ENCODE assay signal across 27 cellular contexts in the genomic region with DNA sequence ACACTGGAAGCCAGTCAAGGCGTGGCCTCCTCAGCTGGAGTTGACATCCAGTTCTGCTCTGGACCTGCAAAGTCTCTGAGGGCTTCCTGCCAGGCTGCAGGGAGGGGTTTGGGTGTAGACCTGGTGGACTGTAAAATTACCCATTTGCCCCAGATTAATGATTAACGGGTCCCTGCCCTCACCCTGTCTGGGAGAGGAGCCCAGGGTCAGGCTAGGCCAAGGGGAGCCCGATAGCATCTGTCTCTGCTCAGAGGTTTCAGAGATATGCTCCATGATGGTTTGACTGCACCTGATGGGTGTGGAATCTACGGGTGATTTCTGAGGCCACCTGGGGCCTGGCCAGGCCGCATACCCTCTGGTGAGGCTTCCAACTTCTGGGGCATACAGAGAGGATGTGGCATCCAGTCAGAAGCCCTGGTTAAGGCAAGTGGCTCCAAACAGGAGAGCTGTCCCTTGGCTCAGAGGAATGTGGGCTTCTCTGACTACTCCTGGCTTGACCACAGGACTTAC. TPM values are rescaled to one million over a fixed set of nuclear protein-coding genes. Genes with fewer than 3 reads are reported as not detected.
DNase-seq lines count a peak whose midpoint lies in the region; ATAC-seq, FAIRE-seq and TF ChIP-seq lines count a peak whose summit lies in the region.
"Had no signal": no experiment of that assay in that cellular context is flagged by ENCODE, and none has a peak within 500 bp of the region (broad histone marks: within the 10 kb centered on the region; RNA-seq: fewer than 3 reads in every experiment).

No MANE protein-coding gene starts in this region.

- ATAC-seq in GM18861 (IDR thresholded peaks at IDR 0.05; ENCODE audit: unreplicated experiment), result peak; percentile 54
- ATAC-seq in HepG2, result peak; percentile 97
- no peak for ATAC-seq in GM21529 (IDR thresholded peaks at IDR 0.05; ENCODE audit: unreplicated experiment)
- no peak for ATAC-seq in HG02798 (IDR thresholded peaks at IDR 0.05; ENCODE audit: poor library complexity, unreplicated experiment)
- ATAC-seq: psoas muscle, Right ventricle myocardium inferior, WTC11 had no signal

- no TSS peak for BruUV-seq in HepG2 (replicated peaks; lab: Mats Ljungman, UMichigan)

- TF ChIP-seq EP300 in HepG2 (IDR thresholded peaks at IDR 0.05; ENCODE audit: low read depth in 2 of 2, low read length in 2 of 2), result no peak
- no peak for TF ChIP-seq EP300 in HepG2 (CRISPR knock-in tag; IDR thresholded peaks at IDR 0.05; ENCODE audit: borderline replicate concordance)

- peaks cover 5 to 52% of the 10 kb centered on the region in 2 experiments for H3K27me3 ChIP-seq in HepG2 (ENCODE audit: control insufficient read depth in 1 of 2, insufficient read depth in 2 of 2, low read length in 2 of 2)
- H3K27me3 ChIP-seq in small intestine (ENCODE audit: control insufficient read depth in 2 of 2, insufficient read depth in 2 of 2, low read length in 2 of 2), result peaks cover 0 to under 1% of the 10 kb centered on the region in 2 donors

- POLR2A ChIA-PET in HepG2 (lab: Yijun Ruan, JAX), result no interaction called here

- in situ Hi-C loops in HepG2 (cut with HindIII; ENCODE audit: extremely low pct_ligation_motif_present, low pct_unique_long_range_greater_than_20kb), result no loop called here

- peaks cover 45% of the 10 kb centered on the region for H3K4me1 ChIP-seq in HepG2 (ENCODE audit: insufficient read depth, low read length)
- H3K4me1 ChIP-seq in small intestine (ENCODE audit: control insufficient read depth in 2 of 2, insufficient read depth in 1 of 2, low read depth in 1 of 2, low read length in 1 of 2), result peaks cover 0 to 3% of the 10 kb centered on the region in 2 donors
- H3K4me1 ChIP-seq: psoas muscle had no signal

- peak; percentile 100 for FAIRE-seq in HepG2 (lab: Jason Lieb, UNC)
- FAIRE-seq in small intestine (lab: Jason Lieb, UNC), result no peak
- FAIRE-seq: keratinocyte had no signal

- intact Hi-C loops in HepG2 (cut with micrococcal nuclease; ENCODE audit: unreplicated experiment), result no loop called here

- H3K4me3 ChIP-seq in HepG2 (replicated peaks in 1 of 3; ENCODE audit: insufficient read depth in 1 of 3, low read depth in 2 of 3, low read length in 3 of 3) (no peak overlapping the region; a peak in 1 of 6 replicates), small intestine (ENCODE audit: low read depth in 1 of 2, low read length in 2 of 2) (no peak overlapping the region)
- H3K4me3 ChIP-seq: psoas muscle, thoracic aorta, uterus had no signal

- H3K27ac ChIP-seq in HepG2 (ENCODE audit: extremely low read length, insufficient read depth, low read length), result no peak overlapping the region
- no peak overlapping the region for H3K27ac ChIP-seq in small intestine (ENCODE audit: low read depth in 1 of 2, low read length in 1 of 2)
- H3K27ac ChIP-seq: psoas muscle, thoracic aorta, uterus had no signal

- H3K4me2 ChIP-seq in HepG2 (ENCODE audit: low read depth, low read length), result peak overlapping the region; percentile 42; the same call in 1 of the 2 replicates

- no peaks in the 10 kb centered on the region for H3K36me3 ChIP-seq in HepG2 (replicated peaks in 1 of 2; ENCODE audit: control insufficient read depth in 1 of 2, insufficient read depth in 2 of 2, low read length in 2 of 2)
- no peaks in the 10 kb centered on the region for H3K36me3 ChIP-seq in small intestine (ENCODE audit: control insufficient read depth in 2 of 2, insufficient read depth in 2 of 2, low read length in 2 of 2)
- H3K36me3 ChIP-seq: thoracic aorta, uterus had no signal

- no peak for TF ChIP-seq POLR2A in HepG2 (IDR thresholded peaks at IDR 0.05; ENCODE audit: insufficient read depth in 1 of 2, low read depth in 2 of 2, low read length in 2 of 2)

- no peaks in the 10 kb centered on the region for H3K79me2 ChIP-seq in HepG2 (ENCODE audit: insufficient read depth, low read length)

- no peaks in the 10 kb centered on the region for H4K20me1 ChIP-seq in HepG2 (ENCODE audit: insufficient read depth, low read length)

- no peaks in the 10 kb centered on the region for H3K9me3 ChIP-seq in HepG2 (ENCODE audit: low read length)
- H3K9me3 ChIP-seq in small intestine (ENCODE audit: control insufficient read depth, low read depth), result no peaks in the 10 kb centered on the region
- H3K9me3 ChIP-seq: psoas muscle, thoracic aorta, uterus had no signal

- no peak for TF ChIP-seq CTCF in HepG2 (CRISPR knock-in tag; IDR thresholded peaks at IDR 0.05)

- CTCF ChIA-PET in HepG2 (lab: Yijun Ruan, JAX; ENCODE audit: low intra/inter-chr PET ratio, low total read pairs), result no interaction called here

- no peak overlapping the region for H3K9ac ChIP-seq in HepG2 (ENCODE audit: insufficient read depth, low read depth, low read length)

- DNase-seq in SW480 (ENCODE audit: low spot score) (peak; percentile 67), HepG2 (ENCODE audit: low spot score) (peak; percentile 92), small intestine (peak; percentile 93), Ammon's horn (ENCODE audit: low spot score) (no peak)
- DNase-seq: activated CD4-positive, alpha-beta T cell treated with anti-CD3 and anti-CD28 coated beads, Interleukin-2, amount 10 ng/mL, durations not matched to agents 7 days and 5 days; activated gamma-delta T cell; activated T-cell treated with anti-CD3 and anti-CD28 coated beads, Interleukin-2, amount 50 U/mL, for 24 hours; CD4-positive, alpha-beta memory T cell; DMS153; glutamatergic neuron; H9; naive B cell; NCI-H446 treated with DMSO at 0.1 percent for 48 hours; OCI-M1; psoas muscle; T1000; uterus had no signal

- H2AFZ ChIP-seq in HepG2 (ENCODE audit: low read length), result no peak overlapping the region

- no peak for TF ChIP-seq RAD21 in HepG2 (CRISPR knock-in tag; IDR thresholded peaks at IDR 0.05)

- WGBS in HepG2 (ENCODE audit: low lambda C conversion rate), result 0% methylated on average over 5 of the region's 5 CpGs
- 16 to 59% (median 33%) methylated on average over 5 of the region's 5 CpGs for whole genome bisulfite sequencing in small intestine, 3 donors

RNA-seq across cellular contexts. Expression of gene PPY, which starts 11.2 kb away (rescaled TPM):
- not detected in 2 replicates for total RNA-seq in HepG2 (2016; rRNA removed; fragmentation: Illumina TruSeq; extraction: Trizol)
- total RNA-seq in HepG2 (2016; cell fraction: cytosol; rRNA removed; fragmentation: Illumina TruSeq; extraction: Trizol; ENCODE audit: low read depth), result not detected in 2 replicates
- not detected in 2 replicates for total RNA-seq in HepG2 (2016; cell fraction: insoluble cytoplasmic fraction; rRNA removed; fragmentation: Illumina TruSeq; extraction: Trizol)
- total RNA-seq in HepG2 (2016; cell fraction: membrane; rRNA removed; fragmentation: Illumina TruSeq; extraction: Trizol), result not detected in 2 replicates
- not detected in 2 replicates for total RNA-seq in HepG2 (2016; cell fraction: nucleus; rRNA removed; fragmentation: Illumina TruSeq; extraction: Trizol)
- not detected in 2 replicates for polyA plus RNA-seq in HepG2 (2011; rRNA removed)
- 0.21 TPM in 1 of 2 replicates, not detected in the other for polyA plus RNA-seq in HepG2 (2011; cell fraction: cytosol; rRNA removed)
- polyA plus RNA-seq in HepG2 (2011; cell fraction: nucleus; rRNA removed), result not detected in 2 replicates
- polyA plus RNA-seq in HepG2 (2012), result not detected in 2 replicates
- polyA plus RNA-seq in HepG2 (2016; cell fraction: cytosol; fragmentation: Illumina TruSeq; extraction: Trizol; ENCODE audit: low read depth), result not detected in 2 replicates
- not detected in 2 replicates for polyA plus RNA-seq in HepG2 (2016; cell fraction: insoluble cytoplasmic fraction; fragmentation: Illumina TruSeq; extraction: Trizol; ENCODE audit: low read depth)
- polyA plus RNA-seq in HepG2 (2016; cell fraction: membrane; fragmentation: Illumina TruSeq; extraction: Trizol; ENCODE audit: low read depth), result not detected in 2 replicates
- not detected in 2 replicates for polyA plus RNA-seq in HepG2 (2016; cell fraction: nucleus; fragmentation: Illumina TruSeq; extraction: Trizol; ENCODE audit: insufficient read depth, low read depth)
- not detected in 2 replicates for polyA minus RNA-seq in HepG2 (2011; rRNA and poly(A)+ RNA removed; ENCODE audit: low replicate concordance)
- not detected in 2 replicates for polyA minus RNA-seq in HepG2 (2011; cell fraction: cytosol; rRNA and poly(A)+ RNA removed)
- polyA minus RNA-seq in HepG2 (2011; cell fraction: nucleus; rRNA and poly(A)+ RNA removed), result not detected in 2 replicates
- polyA plus RNA-seq in small intestine, result not detected
- total RNA-seq: activated CD4-positive, alpha-beta T cell treated with anti-CD3 and anti-CD28 coated beads, Interleukin-2, amount 10 ng/mL, durations not matched to agents 7 days and 5 days; CD4-positive, alpha-beta memory T cell; cerebellum; G401; H9; LHCN-M2; psoas muscle; Right ventricle myocardium inferior; thoracic aorta; uterus; WTC11 had no signal
- polyA plus RNA-seq: CD4-positive, alpha-beta memory T cell; keratinocyte; psoas muscle had no signal

RNA-seq across cellular contexts. Expression of gene PYY, which starts 22.6 kb away (rescaled TPM):
- not detected in 2 replicates for total RNA-seq in HepG2 (2016; rRNA removed; fragmentation: Illumina TruSeq; extraction: Trizol)
- total RNA-seq in HepG2 (2016; cell fraction: cytosol; rRNA removed; fragmentation: Illumina TruSeq; extraction: Trizol; ENCODE audit: low read depth), result not detected in 2 replicates
- not detected in 2 replicates for total RNA-seq in HepG2 (2016; cell fraction: insoluble cytoplasmic fraction; rRNA removed; fragmentation: Illumina TruSeq; extraction: Trizol)
- not detected in 2 replicates for total RNA-seq in HepG2 (2016; cell fraction: membrane; rRNA removed; fragmentation: Illumina TruSeq; extraction: Trizol)
- not detected in 2 replicates for total RNA-seq in HepG2 (2016; cell fraction: nucleus; rRNA removed; fragmentation: Illumina TruSeq; extraction: Trizol)
- 0.24 and 0.25 TPM in 2 replicates for polyA plus RNA-seq in HepG2 (2011; rRNA removed)
- polyA plus RNA-seq in HepG2 (2011; cell fraction: cytosol; rRNA removed), result 0.21 and 0.30 TPM in 2 replicates
- 1.1 and 1.2 TPM in 2 replicates for polyA plus RNA-seq in HepG2 (2011; cell fraction: nucleus; rRNA removed)
- polyA plus RNA-seq in HepG2 (2012), result 0.32 TPM in 1 of 2 replicates, not detected in the other
- polyA plus RNA-seq in HepG2 (2016; cell fraction: cytosol; fragmentation: Illumina TruSeq; extraction: Trizol; ENCODE audit: low read depth), result not detected in 2 replicates
- not detected in 2 replicates for polyA plus RNA-seq in HepG2 (2016; cell fraction: insoluble cytoplasmic fraction; fragmentation: Illumina TruSeq; extraction: Trizol; ENCODE audit: low read depth)
- not detected in 2 replicates for polyA plus RNA-seq in HepG2 (2016; cell fraction: membrane; fragmentation: Illumina TruSeq; extraction: Trizol; ENCODE audit: low read depth)
- polyA plus RNA-seq in HepG2 (2016; cell fraction: nucleus; fragmentation: Illumina TruSeq; extraction: Trizol; ENCODE audit: insufficient read depth, low read depth), result not detected in 2 replicates
- polyA minus RNA-seq in HepG2 (2011; rRNA and poly(A)+ RNA removed; ENCODE audit: low replicate concordance), result not detected in 2 replicates
- polyA minus RNA-seq in HepG2 (2011; cell fraction: cytosol; rRNA and poly(A)+ RNA removed), result not detected in 2 replicates
- polyA minus RNA-seq in HepG2 (2011; cell fraction: nucleus; rRNA and poly(A)+ RNA removed), result not detected in 2 replicates
- polyA plus RNA-seq in small intestine, result 10 to 100 TPM in 1 of 3 donors, 1 to 10 TPM in 1, not detected in 1; 1.8 to 10.5 TPM
- total RNA-seq: activated CD4-positive, alpha-beta T cell treated with anti-CD3 and anti-CD28 coated beads, Interleukin-2, amount 10 ng/mL, durations not matched to agents 7 days and 5 days; CD4-positive, alpha-beta memory T cell; cerebellum; G401; LHCN-M2; psoas muscle; Right ventricle myocardium inferior; thoracic aorta; uterus had no signal
- polyA plus RNA-seq: CD4-positive, alpha-beta memory T cell; keratinocyte; psoas muscle had no signal

RNA-seq across cellular contexts. Expression of gene MPP2, which starts 23.8 kb away (rescaled TPM):
- 0.20 and 0.44 TPM in 2 replicates for total RNA-seq in HepG2 (2016; rRNA removed; fragmentation: Illumina TruSeq; extraction: Trizol)
- 0.18 and 0.30 TPM in 2 replicates for total RNA-seq in HepG2 (2016; cell fraction: cytosol; rRNA removed; fragmentation: Illumina TruSeq; extraction: Trizol; ENCODE audit: low read depth)
- 0.02 and 0.10 TPM in 2 replicates for total RNA-seq in HepG2 (2016; cell fraction: insoluble cytoplasmic fraction; rRNA removed; fragmentation: Illumina TruSeq; extraction: Trizol)
- total RNA-seq in HepG2 (2016; cell fraction: membrane; rRNA removed; fragmentation: Illumina TruSeq; extraction: Trizol), result 0.06 and 0.07 TPM in 2 replicates
- 0.25 TPM in 1 of 2 replicates, not detected in the other for total RNA-seq in HepG2 (2016; cell fraction: nucleus; rRNA removed; fragmentation: Illumina TruSeq; extraction: Trizol)
- polyA plus RNA-seq in HepG2 (2011; rRNA removed) (1.7 and 2.2 TPM in 2 replicates), small intestine (1 to 10 TPM in 1 of 3 donors, under 1 TPM in 1, not detected in 1; 0.27 to 1.8 TPM)
- polyA plus RNA-seq in HepG2 (2011; cell fraction: cytosol; rRNA removed), result 1.6 TPM in 2 replicates
- polyA plus RNA-seq in HepG2 (2011; cell fraction: nucleus; rRNA removed), result 3.8 and 4.9 TPM in 2 replicates
- polyA plus RNA-seq in HepG2 (2012), result 0.62 and 0.99 TPM in 2 replicates
- polyA plus RNA-seq in HepG2 (2016; cell fraction: cytosol; fragmentation: Illumina TruSeq; extraction: Trizol; ENCODE audit: low read depth), result not detected in 2 replicates
- polyA plus RNA-seq in HepG2 (2016; cell fraction: insoluble cytoplasmic fraction; fragmentation: Illumina TruSeq; extraction: Trizol; ENCODE audit: low read depth), result 0.19 and 0.20 TPM in 2 replicates
- 0.05 TPM in 1 of 2 replicates, not detected in the other for polyA plus RNA-seq in HepG2 (2016; cell fraction: membrane; fragmentation: Illumina TruSeq; extraction: Trizol; ENCODE audit: low read depth)
- polyA plus RNA-seq in HepG2 (2016; cell fraction: nucleus; fragmentation: Illumina TruSeq; extraction: Trizol; ENCODE audit: insufficient read depth, low read depth), result 0.15 and 0.18 TPM in 2 replicates
- 3.3 and 19.7 TPM in 2 replicates for polyA minus RNA-seq in HepG2 (2011; rRNA and poly(A)+ RNA removed; ENCODE audit: low replicate concordance)
- 1.1 and 2.0 TPM in 2 replicates for polyA minus RNA-seq in HepG2 (2011; cell fraction: cytosol; rRNA and poly(A)+ RNA removed)
- 1.5 and 3.2 TPM in 2 replicates for polyA minus RNA-seq in HepG2 (2011; cell fraction: nucleus; rRNA and poly(A)+ RNA removed)

Comparison
In these comparisons a context has a peak if more than half of its experiments do, and no peak if none do; other contexts are left out.
1. ATAC-seq: peak in GM18861 (single experiment) and HepG2 (single experiment); none in GM21529 (single experiment) and HG02798 (single experiment).